32 cellular contexts compared by ENCODE assay signal in the genomic region with DNA sequence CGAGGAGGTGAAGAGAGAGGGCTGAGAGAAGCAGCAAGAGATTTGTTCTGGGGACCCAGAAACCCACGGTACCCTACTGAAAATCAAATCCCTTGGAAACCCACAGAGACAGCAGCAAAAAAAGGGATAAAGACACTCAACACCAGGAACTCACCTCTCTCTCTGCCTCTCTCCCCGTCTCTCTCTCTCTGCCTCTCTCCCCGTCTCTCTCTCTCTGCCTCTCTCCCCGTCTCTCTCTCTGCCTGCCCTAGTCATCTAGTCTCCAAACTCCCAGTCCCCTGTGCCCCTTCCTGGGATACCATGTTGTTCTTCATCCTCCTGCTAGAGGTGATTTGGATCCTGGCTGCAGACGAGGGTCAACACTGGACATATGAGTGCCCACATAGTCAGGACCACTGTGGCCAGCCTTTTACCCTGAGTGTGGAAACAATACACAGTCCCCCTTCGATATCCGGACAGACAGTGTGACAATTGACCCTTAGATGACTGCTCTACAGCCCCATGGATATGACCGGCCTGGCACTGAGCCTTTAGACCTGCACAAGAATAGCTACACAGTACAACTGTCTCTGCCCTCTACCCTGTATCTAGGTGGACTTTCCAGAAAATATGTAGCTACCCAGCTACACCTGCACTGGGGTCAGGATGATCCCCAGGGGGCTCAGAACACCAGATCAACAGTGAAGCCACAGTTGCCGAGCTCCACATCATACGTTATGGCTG.
"Had no signal": no experiment of that assay in that cellular context is flagged by ENCODE, and none has a peak within 500 bp of the region (broad histone marks: within the 10 kb centered on the region; RNA-seq: fewer than 3 reads in every experiment).

No MANE protein-coding gene starts in this region.

- H3K9ac ChIP-seq: SK-N-SH had no signal

- H3K9me3 ChIP-seq: MG63, Peyer's patch, SJSA1, SK-N-SH had no signal

- ATAC-seq: PC-3 had no signal

- H3K36me3 ChIP-seq: MG63, Peyer's patch, SJSA1 had no signal

- H3K27ac ChIP-seq: Peyer's patch, SJSA1 had no signal

- H3K4me3 ChIP-seq: MG63, Peyer's patch, SJSA1 had no signal

- H3K27me3 ChIP-seq: Peyer's patch, SJSA1 had no signal

- H3K4me1 ChIP-seq: Peyer's patch, SJSA1 had no signal

- DNase-seq: Karpas-422, MG63, NCI-H1048, NCI-H1092 treated with DMSO at 0.1 percent for 48 hours, NCI-H1105 treated with DMSO at 0.1 percent for 48 hours, NCI-H1417, NCI-H1436, NCI-H146, NCI-H1694, NCI-H187, NCI-H1930, NCI-H2029 treated with DMSO at 0.1 percent for 48 hours, NCI-H2081 treated with DMSO at 0.1 percent for 48 hours, NCI-H2107, NCI-H2171, NCI-H226, NCI-H446 treated with DMSO at 0.1 percent for 48 hours, NCI-H510A, NCI-H524, NCI-H526, NCI-H69, NCI-H748 treated with DMSO at 0.1 percent for 48 hours, NCI-H82, OCI-M1, PC-3, Peyer's patch, Right ventricle myocardium superior, RPMI8226, SHP77 treated with DMSO at 0.1 percent for 48 hours, SK-N-SH, SW 1271 had no signal

- H3K4me2 ChIP-seq: SK-N-SH had no signal
